In the genomic region with DNA sequence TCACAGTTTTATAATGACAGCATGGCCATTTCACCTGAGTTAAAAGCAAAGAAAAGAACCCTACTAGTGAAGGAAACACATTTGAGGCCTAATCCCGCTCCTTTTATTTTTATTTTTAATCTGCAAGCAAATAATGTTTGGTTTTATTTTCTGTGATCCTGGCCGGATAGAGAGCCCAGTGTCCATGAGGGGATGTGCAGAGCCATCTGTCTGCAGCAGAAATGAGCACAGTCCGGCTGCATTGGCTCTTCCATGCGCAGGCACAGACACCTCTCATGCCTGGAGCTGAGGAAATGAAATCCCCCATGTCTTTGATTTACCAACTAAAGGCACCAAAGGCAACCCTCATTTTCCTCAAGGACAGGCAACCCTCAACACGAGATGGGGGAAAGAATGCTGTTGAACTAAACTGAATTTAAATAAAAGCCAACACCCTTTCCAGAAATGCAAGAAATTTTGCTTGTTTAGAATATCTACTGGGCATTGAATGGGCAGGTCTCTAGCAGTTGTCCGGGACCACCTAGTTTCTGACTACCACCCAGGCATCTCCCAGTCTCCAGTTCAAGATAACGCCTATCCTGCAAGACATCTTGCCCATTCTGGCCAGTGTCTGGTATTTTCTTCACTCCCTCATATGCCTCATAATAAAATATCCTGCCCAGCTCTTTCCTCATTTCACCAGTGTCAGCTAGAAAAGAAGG, we compare ENCODE assay signal across 1 cellular context.
TF ChIP-seq lines count a peak whose summit lies in the region.

No MANE protein-coding gene starts in this region.

TF ChIP-seq in GM23338, 12 proteins besides CTCF, POLR2A, EP300 and RAD21 (continued from another document):
- TF ChIP-seq, protein P1, sequence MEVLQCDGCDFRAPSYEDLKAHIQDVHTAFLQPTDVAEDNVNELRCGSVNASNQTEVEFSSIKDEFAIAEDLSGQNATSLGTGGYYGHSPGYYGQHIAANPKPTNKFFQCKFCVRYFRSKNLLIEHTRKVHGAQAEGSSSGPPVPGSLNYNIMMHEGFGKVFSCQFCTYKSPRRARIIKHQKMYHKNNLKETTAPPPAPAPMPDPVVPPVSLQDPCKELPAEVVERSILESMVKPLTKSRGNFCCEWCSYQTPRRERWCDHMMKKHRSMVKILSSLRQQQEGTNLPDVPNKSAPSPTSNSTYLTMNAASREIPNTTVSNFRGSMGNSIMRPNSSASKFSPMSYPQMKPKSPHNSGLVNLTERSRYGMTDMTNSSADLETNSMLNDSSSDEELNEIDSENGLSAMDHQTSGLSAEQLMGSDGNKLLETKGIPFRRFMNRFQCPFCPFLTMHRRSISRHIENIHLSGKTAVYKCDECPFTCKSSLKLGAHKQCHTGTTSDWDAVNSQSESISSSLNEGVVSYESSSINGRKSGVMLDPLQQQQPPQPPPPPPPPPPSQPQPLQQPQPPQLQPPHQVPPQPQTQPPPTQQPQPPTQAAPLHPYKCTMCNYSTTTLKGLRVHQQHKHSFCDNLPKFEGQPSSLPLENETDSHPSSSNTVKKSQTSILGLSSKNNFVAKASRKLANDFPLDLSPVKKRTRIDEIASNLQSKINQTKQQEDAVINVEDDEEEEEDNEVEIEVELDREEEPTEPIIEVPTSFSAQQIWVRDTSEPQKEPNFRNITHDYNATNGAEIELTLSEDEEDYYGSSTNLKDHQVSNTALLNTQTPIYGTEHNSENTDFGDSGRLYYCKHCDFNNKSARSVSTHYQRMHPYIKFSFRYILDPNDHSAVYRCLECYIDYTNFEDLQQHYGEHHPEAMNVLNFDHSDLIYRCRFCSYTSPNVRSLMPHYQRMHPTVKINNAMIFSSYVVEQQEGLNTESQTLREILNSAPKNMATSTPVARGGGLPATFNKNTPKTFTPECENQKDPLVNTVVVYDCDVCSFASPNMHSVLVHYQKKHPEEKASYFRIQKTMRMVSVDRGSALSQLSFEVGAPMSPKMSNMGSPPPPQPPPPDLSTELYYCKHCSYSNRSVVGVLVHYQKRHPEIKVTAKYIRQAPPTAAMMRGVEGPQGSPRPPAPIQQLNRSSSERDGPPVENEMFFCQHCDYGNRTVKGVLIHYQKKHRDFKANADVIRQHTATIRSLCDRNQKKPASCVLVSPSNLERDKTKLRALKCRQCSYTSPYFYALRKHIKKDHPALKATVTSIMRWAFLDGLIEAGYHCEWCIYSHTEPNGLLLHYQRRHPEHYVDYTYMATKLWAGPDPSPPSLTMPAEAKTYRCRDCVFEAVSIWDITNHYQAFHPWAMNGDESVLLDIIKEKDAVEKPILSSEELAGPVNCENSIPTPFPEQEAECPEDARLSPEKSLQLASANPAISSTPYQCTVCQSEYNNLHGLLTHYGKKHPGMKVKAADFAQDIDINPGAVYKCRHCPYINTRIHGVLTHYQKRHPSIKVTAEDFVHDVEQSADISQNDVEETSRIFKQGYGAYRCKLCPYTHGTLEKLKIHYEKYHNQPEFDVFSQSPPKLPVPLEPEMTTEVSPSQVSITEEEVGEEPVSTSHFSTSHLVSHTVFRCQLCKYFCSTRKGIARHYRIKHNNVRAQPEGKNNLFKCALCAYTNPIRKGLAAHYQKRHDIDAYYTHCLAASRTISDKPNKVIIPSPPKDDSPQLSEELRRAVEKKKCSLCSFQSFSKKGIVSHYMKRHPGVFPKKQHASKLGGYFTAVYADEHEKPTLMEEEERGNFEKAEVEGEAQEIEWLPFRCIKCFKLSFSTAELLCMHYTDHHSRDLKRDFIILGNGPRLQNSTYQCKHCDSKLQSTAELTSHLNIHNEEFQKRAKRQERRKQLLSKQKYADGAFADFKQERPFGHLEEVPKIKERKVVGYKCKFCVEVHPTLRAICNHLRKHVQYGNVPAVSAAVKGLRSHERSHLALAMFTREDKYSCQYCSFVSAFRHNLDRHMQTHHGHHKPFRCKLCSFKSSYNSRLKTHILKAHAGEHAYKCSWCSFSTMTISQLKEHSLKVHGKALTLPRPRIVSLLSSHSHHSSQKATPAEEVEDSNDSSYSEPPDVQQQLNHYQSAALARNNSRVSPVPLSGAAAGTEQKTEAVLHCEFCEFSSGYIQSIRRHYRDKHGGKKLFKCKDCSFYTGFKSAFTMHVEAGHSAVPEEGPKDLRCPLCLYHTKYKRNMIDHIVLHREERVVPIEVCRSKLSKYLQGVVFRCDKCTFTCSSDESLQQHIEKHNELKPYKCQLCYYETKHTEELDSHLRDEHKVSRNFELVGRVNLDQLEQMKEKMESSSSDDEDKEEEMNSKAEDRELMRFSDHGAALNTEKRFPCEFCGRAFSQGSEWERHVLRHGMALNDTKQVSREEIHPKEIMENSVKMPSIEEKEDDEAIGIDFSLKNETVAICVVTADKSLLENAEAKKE (CRISPR knock-in tag; IDR thresholded peaks at IDR 0.05), result no peak
- no peak for TF ChIP-seq STAT1 (IDR thresholded peaks at IDR 0.05; ENCODE audit: unreplicated experiment)
